ENCODE assay signal across 9 cellular contexts in the genomic region with DNA sequence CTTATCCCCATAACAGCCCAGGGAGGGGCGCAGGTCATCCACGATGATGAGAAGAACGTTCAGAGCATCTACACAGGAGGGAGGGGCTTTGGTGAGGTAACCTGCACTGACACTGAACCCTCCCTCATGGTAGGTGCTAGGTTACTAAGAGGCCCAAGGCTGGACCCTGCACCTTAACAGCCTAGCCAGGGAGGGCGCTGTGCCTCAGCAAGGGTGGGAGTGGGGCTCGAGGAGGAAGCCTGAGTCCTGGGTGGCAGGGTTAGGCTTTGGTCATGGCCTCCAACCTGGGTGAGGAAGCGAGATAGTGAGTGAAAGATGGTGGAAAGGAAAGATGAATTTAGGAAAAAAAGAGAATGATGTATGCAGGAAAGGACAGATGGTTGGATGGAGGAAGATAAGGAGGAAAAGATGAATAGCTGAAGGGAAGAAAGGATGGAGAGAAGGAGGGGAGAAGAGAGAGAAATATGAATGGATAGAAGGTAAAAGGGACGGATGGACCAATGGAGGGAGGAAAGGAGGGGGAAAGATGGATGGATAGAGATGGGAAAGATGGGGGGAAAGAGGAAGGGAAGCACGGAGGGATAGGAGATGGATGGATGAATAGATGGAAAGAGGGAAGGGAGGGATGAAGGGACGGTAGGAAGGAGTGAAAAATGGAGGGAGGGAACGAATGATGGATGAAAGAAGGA. TPM values are rescaled to one million over a fixed set of nuclear protein-coding genes. Genes with fewer than 3 reads are reported as not detected.
DNase-seq lines count a peak whose midpoint lies in the region; ATAC-seq, FAIRE-seq and TF ChIP-seq lines count a peak whose summit lies in the region.
"Had no signal": no experiment of that assay in that cellular context is flagged by ENCODE, and none has a peak within 500 bp of the region (broad histone marks: within the 10 kb centered on the region; RNA-seq: fewer than 3 reads in every experiment).

No MANE protein-coding gene starts in this region.

- intact Hi-C loops in CD4-positive, alpha-beta T cell (cut with DNase I, micrococcal nuclease) = loop anchor here (2.0 to 10.0 kb wide), 4 partner anchors 16 to 1590 kb away; a partner anchor contains a TSS

- peaks cover 39% of the 10 kb centered on the region for H3K4me1 Mint-ChIP-seq in CD4-positive, alpha-beta T cell (ENCODE audit: low read depth)

- H3K9ac ChIP-seq in iPS-20b (ENCODE audit: low read depth, low read length) = peak overlapping the region; percentile 42; the same call in 1 of the 2 replicates

- POLR2A ChIA-PET in CD4-positive, alpha-beta T cell (lab: Charles Lee) = interaction anchor here (0.6 to 5.6 kb wide), 6 partner anchors 17 to 1601 kb away, joined by 3 to 58 read pairs (median 6); a partner anchor contains a TSS

- ATAC-seq in CD4-positive, alpha-beta T cell (ENCODE audit: poor library complexity) = peak; percentile 60
- peak; percentile 51 for ATAC-seq in GM19351 (IDR thresholded peaks at IDR 0.05; ENCODE audit: unreplicated experiment)
- ATAC-seq in HG03469 (IDR thresholded peaks at IDR 0.05; ENCODE audit: unreplicated experiment) = peak; percentile 36
- peak; percentile 73 for ATAC-seq in SK-N-SH treated with all-trans-retinoic acid at 6 μM for 48 hours

- H3K27me3 Mint-ChIP-seq in CD4-positive, alpha-beta T cell = no peaks in the 10 kb centered on the region

- CTCF ChIA-PET in CD4-positive, alpha-beta T cell (lab: Charles Lee) = interaction anchor here (1.1 to 1.8 kb wide), 2 partner anchors 23 to 36 kb away, joined by 3 to 6 read pairs; no protein-coding TSS in a partner anchor

- no peaks in the 10 kb centered on the region for H3K9me3 Mint-ChIP-seq in CD4-positive, alpha-beta T cell

- peaks cover 16% of the 10 kb centered on the region for H3K36me3 ChIP-seq in iPS-20b (ENCODE audit: insufficient read depth, low read depth, low read length)

- peaks cover 4% of the 10 kb centered on the region for H3K4me1 ChIP-seq in iPS-20b (ENCODE audit: insufficient read depth, low read length)

- peak in 9 of 10 experiments; percentile 39 to 73 (median 57) for DNase-seq in CD4-positive, alpha-beta T cell
- peak; percentile 44 to 51 for DNase-seq in stimulated activated CD4-positive, alpha-beta T cell treated with anti-CD3 and anti-CD28 coated beads, Interleukin-2, amount 100 ng/mL, for 48 hours
- no peak for DNase-seq in urothelium cell line (ENCODE audit: low spot score)

- peak overlapping the region; percentile 95 for H3K27ac Mint-ChIP-seq in CD4-positive, alpha-beta T cell

- peak; percentile 33 for TF ChIP-seq CTCF in CD4-positive, alpha-beta T cell (IDR thresholded peaks at IDR 0.05)

- no peak for FAIRE-seq in urothelium cell line (lab: Jason Lieb, UNC)
- FAIRE-seq: TTC549 had no signal

- H3K9me3 ChIP-seq in CD4-positive, alpha-beta T cell (ENCODE audit: control insufficient read depth, low read length) = no peaks in the 10 kb centered on the region
- no peaks in the 10 kb centered on the region for H3K9me3 ChIP-seq in iPS-20b (ENCODE audit: insufficient read depth, low read depth, low read length)

- H3K4me3 Mint-ChIP-seq in CD4-positive, alpha-beta T cell = peak overlapping the region; percentile 99

- peak overlapping the region; percentile 59 for H3K4me3 ChIP-seq in iPS-20b (ENCODE audit: low read length)

- no peaks in the 10 kb centered on the region for H3K27me3 ChIP-seq in CD4-positive, alpha-beta T cell (ENCODE audit: control insufficient read depth, insufficient read depth, low read length)
- no peaks in the 10 kb centered on the region for H3K27me3 ChIP-seq in iPS-20b (ENCODE audit: insufficient read depth, low read length)

- H3K27ac ChIP-seq in CD4-positive, alpha-beta T cell (ENCODE audit: low read depth, low read length) = peak overlapping the region; percentile 87
- peak overlapping the region; percentile 88 for H3K27ac ChIP-seq in angular gyrus (ENCODE audit: low read depth, low read length)
- no peak overlapping the region for H3K27ac ChIP-seq in iPS-20b (ENCODE audit: low read length)

- peaks cover 5% of the 10 kb centered on the region for H3K36me3 Mint-ChIP-seq in CD4-positive, alpha-beta T cell (ENCODE audit: low read depth)

TF ChIP-seq in SK-N-SH treated with all-trans-retinoic acid at 6 μM for 48 hours, 23 proteins besides CTCF, POLR2A, EP300 and RAD21 (continues in another document):
- TF ChIP-seq ZFP3 (CRISPR knock-in tag; IDR thresholded peaks at IDR 0.05) (no peak), BACH2 (CRISPR knock-in tag; IDR thresholded peaks at IDR 0.05; ENCODE audit: borderline replicate concordance) (no peak), ZFP30 (CRISPR knock-in tag; IDR thresholded peaks at IDR 0.05) (no peak), GLIS3 (CRISPR knock-in tag; IDR thresholded peaks at IDR 0.05) (no peak), ZNF565 (CRISPR knock-in tag; conservative IDR thresholded peaks at IDR 0.05; ENCODE audit: low read depth) (no peak), ZC3H10 (CRISPR knock-in tag; IDR thresholded peaks at IDR 0.05) (no peak), RARB (CRISPR knock-in tag; IDR thresholded peaks at IDR 0.05) (no peak), CSDC2 (CRISPR knock-in tag; IDR thresholded peaks at IDR 0.05) (no peak), ESRRG (CRISPR knock-in tag; IDR thresholded peaks at IDR 0.05) (no peak), ISL1 (CRISPR knock-in tag; IDR thresholded peaks at IDR 0.05) (no peak), SNAI2 (CRISPR knock-in tag; IDR thresholded peaks at IDR 0.05) (no peak), ZNF70 (CRISPR knock-in tag; IDR thresholded peaks at IDR 0.05) (no peak), TOX (CRISPR knock-in tag; IDR thresholded peaks at IDR 0.05; ENCODE audit: borderline replicate concordance) (no peak)
- TF ChIP-seq, protein P1, sequence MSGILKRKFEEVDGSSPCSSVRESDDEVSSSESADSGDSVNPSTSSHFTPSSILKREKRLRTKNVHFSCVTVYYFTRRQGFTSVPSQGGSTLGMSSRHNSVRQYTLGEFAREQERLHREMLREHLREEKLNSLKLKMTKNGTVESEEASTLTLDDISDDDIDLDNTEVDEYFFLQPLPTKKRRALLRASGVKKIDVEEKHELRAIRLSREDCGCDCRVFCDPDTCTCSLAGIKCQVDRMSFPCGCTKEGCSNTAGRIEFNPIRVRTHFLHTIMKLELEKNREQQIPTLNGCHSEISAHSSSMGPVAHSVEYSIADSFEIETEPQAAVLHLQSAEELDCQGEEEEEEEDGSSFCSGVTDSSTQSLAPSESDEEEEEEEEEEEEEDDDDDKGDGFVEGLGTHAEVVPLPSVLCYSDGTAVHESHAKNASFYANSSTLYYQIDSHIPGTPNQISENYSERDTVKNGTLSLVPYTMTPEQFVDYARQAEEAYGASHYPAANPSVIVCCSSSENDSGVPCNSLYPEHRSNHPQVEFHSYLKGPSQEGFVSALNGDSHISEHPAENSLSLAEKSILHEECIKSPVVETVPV (CRISPR knock-in tag; IDR thresholded peaks at IDR 0.05) = no peak
- TF ChIP-seq, protein P2, sequence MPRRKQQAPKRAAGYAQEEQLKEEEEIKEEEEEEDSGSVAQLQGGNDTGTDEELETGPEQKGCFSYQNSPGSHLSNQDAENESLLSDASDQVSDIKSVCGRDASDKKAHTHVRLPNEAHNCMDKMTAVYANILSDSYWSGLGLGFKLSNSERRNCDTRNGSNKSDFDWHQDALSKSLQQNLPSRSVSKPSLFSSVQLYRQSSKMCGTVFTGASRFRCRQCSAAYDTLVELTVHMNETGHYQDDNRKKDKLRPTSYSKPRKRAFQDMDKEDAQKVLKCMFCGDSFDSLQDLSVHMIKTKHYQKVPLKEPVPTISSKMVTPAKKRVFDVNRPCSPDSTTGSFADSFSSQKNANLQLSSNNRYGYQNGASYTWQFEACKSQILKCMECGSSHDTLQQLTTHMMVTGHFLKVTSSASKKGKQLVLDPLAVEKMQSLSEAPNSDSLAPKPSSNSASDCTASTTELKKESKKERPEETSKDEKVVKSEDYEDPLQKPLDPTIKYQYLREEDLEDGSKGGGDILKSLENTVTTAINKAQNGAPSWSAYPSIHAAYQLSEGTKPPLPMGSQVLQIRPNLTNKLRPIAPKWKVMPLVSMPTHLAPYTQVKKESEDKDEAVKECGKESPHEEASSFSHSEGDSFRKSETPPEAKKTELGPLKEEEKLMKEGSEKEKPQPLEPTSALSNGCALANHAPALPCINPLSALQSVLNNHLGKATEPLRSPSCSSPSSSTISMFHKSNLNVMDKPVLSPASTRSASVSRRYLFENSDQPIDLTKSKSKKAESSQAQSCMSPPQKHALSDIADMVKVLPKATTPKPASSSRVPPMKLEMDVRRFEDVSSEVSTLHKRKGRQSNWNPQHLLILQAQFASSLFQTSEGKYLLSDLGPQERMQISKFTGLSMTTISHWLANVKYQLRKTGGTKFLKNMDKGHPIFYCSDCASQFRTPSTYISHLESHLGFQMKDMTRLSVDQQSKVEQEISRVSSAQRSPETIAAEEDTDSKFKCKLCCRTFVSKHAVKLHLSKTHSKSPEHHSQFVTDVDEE (CRISPR knock-in tag; IDR thresholded peaks at IDR 0.05) = no peak
- TF ChIP-seq, protein P3, sequence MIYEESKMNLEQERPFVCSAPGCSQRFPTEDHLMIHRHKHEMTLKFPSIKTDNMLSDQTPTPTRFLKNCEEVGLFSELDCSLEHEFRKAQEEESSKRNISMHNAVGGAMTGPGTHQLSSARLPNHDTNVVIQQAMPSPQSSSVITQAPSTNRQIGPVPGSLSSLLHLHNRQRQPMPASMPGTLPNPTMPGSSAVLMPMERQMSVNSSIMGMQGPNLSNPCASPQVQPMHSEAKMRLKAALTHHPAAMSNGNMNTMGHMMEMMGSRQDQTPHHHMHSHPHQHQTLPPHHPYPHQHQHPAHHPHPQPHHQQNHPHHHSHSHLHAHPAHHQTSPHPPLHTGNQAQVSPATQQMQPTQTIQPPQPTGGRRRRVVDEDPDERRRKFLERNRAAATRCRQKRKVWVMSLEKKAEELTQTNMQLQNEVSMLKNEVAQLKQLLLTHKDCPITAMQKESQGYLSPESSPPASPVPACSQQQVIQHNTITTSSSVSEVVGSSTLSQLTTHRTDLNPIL (CRISPR knock-in tag; IDR thresholded peaks at IDR 0.05; ENCODE audit: low read depth) = no peak

RNA-seq across cellular contexts. Expression of a gene that starts 0.7 kb away (rescaled TPM):
- total RNA-seq in CD4-positive, alpha-beta T cell = 100 to 1,000 TPM; 256 to 260 TPM

RNA-seq across cellular contexts. Expression of a gene that starts 36.4 kb away (rescaled TPM):
- 10 to 100 TPM; 63.1 to 68.5 TPM for total RNA-seq in CD4-positive, alpha-beta T cell

RNA-seq across cellular contexts. Expression of a gene that starts 45.4 kb away (rescaled TPM):
- not detected for total RNA-seq in CD4-positive, alpha-beta T cell
